21 cellular contexts compared by ENCODE assay signal in genomic region chr1:15096293-15096692, GRCh38. TPM values are rescaled to one million over a fixed set of nuclear protein-coding genes. Genes with fewer than 3 reads are reported as not detected.
"Had no signal": no experiment of that assay in that cellular context is flagged by ENCODE, and none has a peak within 500 bp of the region (broad histone marks: within the 10 kb centered on the region; RNA-seq: fewer than 3 reads in every experiment).

No MANE protein-coding gene starts in this region.

- H3K9ac ChIP-seq: KMS-11 had no signal

- H3K4me3 ChIP-seq: K562, SJCRH30 had no signal

- H3K4me2 ChIP-seq: KMS-11 had no signal

- DNase-seq: MV-4-11, NCI-H1048, NCI-H1105, NCI-H1417, NCI-H1436 treated with DMSO at 0.1 percent for 48 hours, NCI-H1694, NCI-H187 treated with DMSO at 0.1 percent for 48 hours, NCI-H2029 treated with DMSO at 0.1 percent for 48 hours, NCI-H2107, NCI-H2227 treated with DMSO at 0.1 percent for 48 hours, NCI-H524, NCI-H526 treated with DMSO at 0.1 percent for 48 hours, NCI-H748 treated with DMSO at 0.1 percent for 48 hours, PC-3, SHP77 treated with DMSO at 0.1 percent for 48 hours, SJCRH30 had no signal

- H3K27ac ChIP-seq: KMS-11, RWPE1, SJCRH30 had no signal

- H3K9me3 ChIP-seq: SJCRH30 had no signal

- H3K4me1 ChIP-seq: SJCRH30 had no signal

- H3K36me3 ChIP-seq: SJCRH30 had no signal

- H3K36me3 Mint-ChIP-seq: IgD-negative memory B cell had no signal

- H3K9me3 Mint-ChIP-seq: IgD-negative memory B cell had no signal

RNA-seq across cellular contexts. Expression of gene TMEM51, which starts 57.3 kb away (rescaled TPM):
- total RNA-seq: OCI-LY7 had no signal
- polyA plus RNA-seq: IgD-negative memory B cell had no signal
